Comparison of ENCODE assay signal across 1 cellular context in the genomic region with DNA sequence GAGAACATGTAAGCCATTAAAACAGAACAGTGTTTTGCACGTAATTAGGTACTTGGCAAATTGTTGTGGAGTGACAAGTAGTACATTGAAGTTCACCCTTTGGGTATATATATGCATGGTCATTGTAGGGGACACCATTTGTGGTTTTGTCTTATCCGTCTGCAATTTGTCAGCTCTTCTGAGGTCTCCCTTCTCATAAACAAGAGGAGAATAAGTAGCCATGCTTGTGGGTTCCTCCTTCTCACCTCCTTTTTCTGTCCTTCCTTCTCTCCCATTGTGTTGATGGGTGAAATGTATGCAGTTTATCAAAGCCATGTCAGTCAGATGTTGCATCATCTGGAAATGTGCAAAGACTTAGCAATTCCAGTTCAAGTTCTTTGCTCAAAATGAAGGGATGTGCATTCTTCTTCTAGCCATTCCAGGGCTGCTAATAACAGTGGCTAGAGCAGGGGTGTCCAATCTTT.
TF ChIP-seq lines count a peak whose summit lies in the region.

No MANE protein-coding gene starts in this region.

TF ChIP-seq in WTC11, 78 proteins besides CTCF, POLR2A, EP300 and RAD21 (continued from another document):
- TF ChIP-seq ZSCAN18 (CRISPR knock-in tag; IDR thresholded peaks at IDR 0.05): no peak
- no peak for TF ChIP-seq EMX1 (CRISPR knock-in tag; IDR thresholded peaks at IDR 0.05)
